Comparison of ENCODE assay signal across 20 cellular contexts in the genomic region with DNA sequence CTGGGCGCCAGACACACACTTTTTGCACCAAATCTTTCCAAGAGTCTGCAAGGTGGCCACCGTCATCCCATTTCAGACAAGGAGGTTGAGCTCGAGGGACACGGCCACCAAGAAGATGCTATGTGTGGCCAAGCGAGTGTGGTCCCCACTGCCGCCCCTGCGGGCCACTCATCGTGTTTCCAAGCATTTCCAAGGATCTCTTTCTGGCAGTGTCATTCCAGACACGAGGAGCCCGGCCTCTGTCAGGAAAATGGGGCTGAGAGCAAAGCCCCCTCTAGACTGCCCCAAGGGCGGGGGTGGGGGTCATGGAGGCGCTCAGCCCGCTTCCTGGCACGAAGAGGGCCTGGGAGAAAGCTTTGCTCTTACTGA. TPM values are rescaled to one million over a fixed set of nuclear protein-coding genes. Genes with fewer than 3 reads are reported as not detected.
DNase-seq lines count a peak whose midpoint lies in the region; ATAC-seq, FAIRE-seq and TF ChIP-seq lines count a peak whose summit lies in the region.
"Had no signal": no experiment of that assay in that cellular context is flagged by ENCODE, and none has a peak within 500 bp of the region (broad histone marks: within the 10 kb centered on the region; RNA-seq: fewer than 3 reads in every experiment).

No MANE protein-coding gene starts in this region.

- no peak for TF ChIP-seq POLR2A in GM12878 (IDR thresholded peaks at IDR 0.05; ENCODE audit: low read depth, low read length)

- H3K4me1 ChIP-seq in GM12878 (ENCODE audit: control insufficient read depth, insufficient read depth, low read length), result peaks cover 15% of the 10 kb centered on the region
- peaks cover 39 to 46% of the 10 kb centered on the region in 2 experiments for H3K4me1 ChIP-seq in trophoblast cell (ENCODE audit: control insufficient read depth in 1 of 2, insufficient read depth in 2 of 2, low read length in 2 of 2)

- H3K27ac ChIP-seq in RWPE1 (peak overlapping the region; percentile 75), GM12878 (ENCODE audit: control insufficient read depth, insufficient read depth) (no peak overlapping the region), trophoblast cell (ENCODE audit: low read depth, low read length) (no peak overlapping the region)
- H3K27ac ChIP-seq: Peyer's patch, SK-N-MC had no signal

- H3K79me1 ChIP-seq in trophoblast cell (ENCODE audit: low read length), result peaks cover 1% of the 10 kb centered on the region

- peaks cover 0 to 4% (median 1%) of the 10 kb centered on the region in 3 donors for H3K27me3 Mint-ChIP-seq in immature natural killer cell (ENCODE audit: low read depth in 3 of 3)
- H3K27me3 Mint-ChIP-seq: IgD-negative memory B cell had no signal

- no peak overlapping the region for H3K9ac ChIP-seq in GM12878 (ENCODE audit: control insufficient read depth, insufficient read depth, low read length)
- no peak overlapping the region for H3K9ac ChIP-seq in trophoblast cell (ENCODE audit: low read length)

- no peak for TF ChIP-seq CTCF in RWPE1 (conservative IDR thresholded peaks at IDR 0.05; ENCODE audit: low read depth)
- no peak for TF ChIP-seq CTCF in GM12878 (IDR thresholded peaks at IDR 0.05 in 2 of 3, conservative IDR thresholded peaks at IDR 0.05 in 1 of 3; ENCODE audit: control insufficient read depth in 2 of 3, extremely low read depth in 1 of 3, insufficient read depth in 1 of 3, low read depth in 3 of 3, low read length in 3 of 3)

- H3K27me3 ChIP-seq in GM12878 (replicated peaks in 1 of 2; ENCODE audit: control insufficient read depth in 2 of 2, insufficient read depth in 2 of 2, low read length in 1 of 2), result no peaks in the 10 kb centered on the region
- no peaks in the 10 kb centered on the region for H3K27me3 ChIP-seq in trophoblast cell (ENCODE audit: insufficient read depth, low read length)
- H3K27me3 ChIP-seq: Peyer's patch had no signal

- H4K12ac ChIP-seq in trophoblast cell (ENCODE audit: low read depth, low read length), result no peak overlapping the region

- H3K27ac Mint-ChIP-seq in immature natural killer cell, result no peak overlapping the region
- H3K27ac Mint-ChIP-seq: CD8-positive, alpha-beta T cell had no signal

- CTCF ChIA-PET in RWPE1 (lab: Yijun Ruan, JAX) (interaction anchor here (0.7 kb wide), 1 partner anchor 238 kb away, joined by 3 read pairs; no protein-coding TSS in a partner anchor), GM12878 (lab: Yijun Ruan, JAX) (interaction anchor here (0.7 to 3.5 kb wide), 2 partner anchors 12 kb away, joined by 3 to 12 read pairs; no protein-coding TSS in a partner anchor)

- H4K8ac ChIP-seq in trophoblast cell (ENCODE audit: low read depth, low read length), result no peak overlapping the region

- in situ Hi-C loops in GM12878 (cut with MboI), result no loop called here

- H3K79me2 ChIP-seq in GM12878 (ENCODE audit: control insufficient read depth, insufficient read depth, low read length) (peaks cover 87% of the 10 kb centered on the region), trophoblast cell (ENCODE audit: control insufficient read depth, insufficient read depth, low read length, poor library complexity) (peaks cover 76% of the 10 kb centered on the region)

- peak overlapping the region; percentile 93 for H3K4ac ChIP-seq in trophoblast cell (ENCODE audit: low read depth, low read length)

- peaks cover 4% of the 10 kb centered on the region; the same call in 1 of the 2 replicates for H4K20me1 ChIP-seq in GM12878 (ENCODE audit: control insufficient read depth, insufficient read depth)

- no peak overlapping the region for H3K14ac ChIP-seq in trophoblast cell (ENCODE audit: low read length)

- no peak overlapping the region for H2AK5ac ChIP-seq in trophoblast cell (ENCODE audit: low read length)

- no peak for FAIRE-seq in GM12878 (lab: Jason Lieb, UNC)
- FAIRE-seq: G401.6 had no signal

- H2BK12ac ChIP-seq in trophoblast cell (ENCODE audit: low read length), result no peak overlapping the region

- no peak overlapping the region for H2BK5ac ChIP-seq in trophoblast cell (ENCODE audit: low read depth, low read length, poor library complexity)

- no peak for ATAC-seq in GM12878
- ATAC-seq: CD8-positive, alpha-beta T cell; Right ventricle myocardium inferior had no signal

- H4K91ac ChIP-seq in trophoblast cell (ENCODE audit: low read depth, low read length), result no peak overlapping the region

- H3K36me3 Mint-ChIP-seq in immature natural killer cell, result no peaks in the 10 kb centered on the region
- H3K36me3 Mint-ChIP-seq: CD8-positive, alpha-beta T cell; IgD-negative memory B cell had no signal

- POLR2A ChIA-PET in RWPE1 (lab: Yijun Ruan, JAX; ENCODE audit: low non-redundant PET) (no interaction called here), GM12878 (lab: Charles Lee) (no interaction called here)

- SMC1A ChIA-PET in GM12878 (lab: Charles Lee; ENCODE audit: uncharacterized antibody, unreplicated experiment), result no interaction called here

- H3K36me3 ChIP-seq in GM12878 (ENCODE audit: control insufficient read depth in 2 of 2, insufficient read depth in 2 of 2, low read length in 1 of 2) (peaks cover 0 to 5% of the 10 kb centered on the region in 2 experiments; a peak in 3 of 4 replicates), trophoblast cell (ENCODE audit: control insufficient read depth in 1 of 2, insufficient read depth in 2 of 2, low read length in 2 of 2) (peaks cover 37 to 40% of the 10 kb centered on the region in 2 experiments)
- H3K36me3 ChIP-seq: Peyer's patch had no signal

- no peak for TF ChIP-seq RAD21 in GM12878 (IDR thresholded peaks at IDR 0.05; ENCODE audit: insufficient read depth, low read depth, low read length)

- H3K9me3 ChIP-seq in GM12878 (replicated peaks; ENCODE audit: control insufficient read depth, insufficient read depth, low read length), result no peaks in the 10 kb centered on the region
- H3K9me3 ChIP-seq in trophoblast cell (ENCODE audit: insufficient read depth, low read depth, low read length), result no peaks in the 10 kb centered on the region
- H3K9me3 ChIP-seq: Peyer's patch had no signal

- no peak for TF ChIP-seq EP300 in GM12878 (IDR thresholded peaks at IDR 0.05; ENCODE audit: borderline replicate concordance in 1 of 2, control insufficient read depth in 1 of 2, low read depth in 2 of 2, low read length in 2 of 2)

- H3K4me3 ChIP-seq in GM12878, result no peak overlapping the region
- no peak overlapping the region for H3K4me3 ChIP-seq in trophoblast cell (ENCODE audit: low read depth, low read length)
- H3K4me3 ChIP-seq: Peyer's patch, SK-N-MC had no signal

- no peaks in the 10 kb centered on the region for H3K4me1 Mint-ChIP-seq in immature natural killer cell

- no peak overlapping the region for H3K23ac ChIP-seq in trophoblast cell (ENCODE audit: low read length)

- no peak overlapping the region for H2BK120ac ChIP-seq in trophoblast cell (ENCODE audit: insufficient read depth, low read length, poor library complexity)

- H3K4me3 Mint-ChIP-seq in immature natural killer cell, result no peak overlapping the region
- H3K4me3 Mint-ChIP-seq: CD8-positive, alpha-beta T cell had no signal

- BruUV-seq in GM12878 (replicated peaks; lab: Mats Ljungman, UMichigan), result no TSS peak

- no peaks in the 10 kb centered on the region for H3K9me3 Mint-ChIP-seq in immature natural killer cell
- H3K9me3 Mint-ChIP-seq: CD8-positive, alpha-beta T cell; IgD-negative memory B cell had no signal

- H2AFZ ChIP-seq in GM12878 (ENCODE audit: control insufficient read depth, low read depth, low read length) (no peak overlapping the region), trophoblast cell (ENCODE audit: insufficient read depth, low read length, poor library complexity) (no peak overlapping the region)

- H3K4me2 ChIP-seq in GM12878 (ENCODE audit: control insufficient read depth, insufficient read depth) (0 out of 2 replicates have a peak overlapping the region, but pooled peaks have one; percentile 17), trophoblast cell (ENCODE audit: low read length) (no peak overlapping the region)

- intact Hi-C loops in GM12878 (cut with micrococcal nuclease; ENCODE audit: unreplicated experiment), result no loop called here

- WGBS in GM12878 (ENCODE audit: insufficient coverage, insufficient replicate concordance, low lambda C conversion rate, missing lambda C conversion rate), result 90% methylated on average over 14 of the region's 14 CpGs
- no CpG with 5 or more reads among the region's 14 CpGs for WGBS in trophoblast cell (ENCODE audit: extremely low coverage, insufficient coverage, insufficient read length)

- no peak overlapping the region for H3K18ac ChIP-seq in trophoblast cell (ENCODE audit: low read length)

- RAD21 ChIA-PET in GM12878 (lab: Charles Lee; ENCODE audit: unreplicated experiment), result no interaction called here

- no peak for DNase-seq in RWPE1 (ENCODE audit: low spot score)
- DNase-seq in GM12878 (ENCODE audit: low read depth, low spot score), result no peak
- DNase-seq in trophoblast cell, result no peak
- no peak for DNase-seq in activated CD4-positive, alpha-beta T cell treated with anti-CD3 and anti-CD28 coated beads, Interleukin-2, amount 50 U/mL, for 1 hour
- DNase-seq in immature natural killer cell, result no peak
- DNase-seq in SK-N-DZ (ENCODE audit: low spot score), result no peak
- DNase-seq in SW480 (ENCODE audit: low spot score), result no peak
- DNase-seq: C1 segment of cervical spinal cord; Calu3; CD8-positive, alpha-beta T cell; MV-4-11; NCI-H1694; NCI-H2081; NCI-H446; NCI-H526 had no signal

RNA-seq across cellular contexts. Expression of gene VAV2, which starts 10.6 kb away (rescaled TPM):
- 39.5 and 41.0 TPM in 2 replicates for total RNA-seq in GM12878 (2013; cell fraction: nucleolus; rRNA removed)
- total RNA-seq in GM12878 (2014; rRNA removed) (15.4 and 17.3 TPM in 2 replicates), GM12878 (2014; rRNA removed; fragmentation: Illumina TruSeq; extraction: Trizol) (17.8 and 18.1 TPM in 2 replicates), GM12878 (2021) (36.0 and 43.9 TPM in 2 replicates)
- polyA plus RNA-seq in GM12878 (2011; ENCODE audit: low read depth), result 11.0 TPM
- polyA plus RNA-seq in GM12878 (2011; rRNA removed) (9.7 and 13.3 TPM in 2 replicates), GM12878 (2014; fragmentation: Illumina TruSeq; extraction: Trizol) (16.1 and 23.6 TPM in 2 replicates), GM12878 (2014; fragmentation: Nextera tagmentation; extraction: Ambion mirVana) (under 1 TPM; 0.13 to 0.53 TPM), GM12878 (2014; rRNA removed) (26.7 and 30.9 TPM in 2 replicates), GM12878 (2016; fragmentation: Nextera tagmentation; extraction: Ambion mirVana) (10 to 100 TPM; 13.5 to 16.6 TPM), immature natural killer cell (under 1 TPM in 2 of 3 donors, not detected in 1; 0.12 to 0.28 TPM)
- polyA plus RNA-seq in GM12878 (2011; cell fraction: cytosol; rRNA removed), result 16.2 and 18.8 TPM in 2 replicates
- 37.5 and 42.0 TPM in 2 replicates for polyA plus RNA-seq in GM12878 (2011; cell fraction: nucleus; rRNA removed)
- 24.7 and 27.4 TPM in 2 replicates for polyA plus RNA-seq in GM12878 (2012)
- polyA minus RNA-seq in GM12878 (2011; rRNA and poly(A)+ RNA removed), result 21.4 and 32.6 TPM in 2 replicates
- 12.7 and 13.9 TPM in 2 replicates for polyA minus RNA-seq in GM12878 (2011; cell fraction: cytosol; rRNA and poly(A)+ RNA removed)
- 11.4 and 17.0 TPM in 2 replicates for polyA minus RNA-seq in GM12878 (2011; cell fraction: nucleus; rRNA and poly(A)+ RNA removed)
- 54.6 and 55.9 TPM in 2 replicates for polyA plus RNA-seq in trophoblast cell (2013)
- 17.8 and 20.2 TPM in 2 replicates for polyA plus RNA-seq in SK-N-DZ (2014; cell fraction: cytosol; rRNA removed)
- 36.3 and 41.4 TPM in 2 replicates for polyA plus RNA-seq in SK-N-DZ (2014; cell fraction: nucleus; rRNA removed)

RNA-seq across cellular contexts. Expression of gene BRD3OS, which starts 43.7 kb away (rescaled TPM):
- total RNA-seq in GM12878 (2013; cell fraction: nucleolus; rRNA removed), result 7.5 and 7.6 TPM in 2 replicates
- 11.5 and 12.4 TPM in 2 replicates for total RNA-seq in GM12878 (2014; rRNA removed)
- total RNA-seq in GM12878 (2014; rRNA removed; fragmentation: Illumina TruSeq; extraction: Trizol), result 5.4 and 6.3 TPM in 2 replicates
- total RNA-seq in GM12878 (2021), result 12.8 and 13.6 TPM in 2 replicates
- polyA plus RNA-seq in GM12878 (2011; ENCODE audit: low read depth), result 4.9 TPM
- 5.6 and 7.0 TPM in 2 replicates for polyA plus RNA-seq in GM12878 (2011; rRNA removed)
- polyA plus RNA-seq in GM12878 (2011; cell fraction: cytosol; rRNA removed), result 6.1 and 6.4 TPM in 2 replicates
- 5.9 and 7.8 TPM in 2 replicates for polyA plus RNA-seq in GM12878 (2011; cell fraction: nucleus; rRNA removed)
- 8.5 and 9.0 TPM in 2 replicates for polyA plus RNA-seq in GM12878 (2012)
- polyA plus RNA-seq in GM12878 (2014; fragmentation: Illumina TruSeq; extraction: Trizol), result 7.6 and 10.0 TPM in 2 replicates
- 1 to 10 TPM; 2.1 to 2.6 TPM for polyA plus RNA-seq in GM12878 (2014; fragmentation: Nextera tagmentation; extraction: Ambion mirVana)
- 12.7 and 12.9 TPM in 2 replicates for polyA plus RNA-seq in GM12878 (2014; rRNA removed)
- 10 to 100 TPM; 13.6 to 13.7 TPM for polyA plus RNA-seq in GM12878 (2016; fragmentation: Nextera tagmentation; extraction: Ambion mirVana)
- 2.2 and 6.0 TPM in 2 replicates for polyA minus RNA-seq in GM12878 (2011; rRNA and poly(A)+ RNA removed)
- polyA minus RNA-seq in GM12878 (2011; cell fraction: cytosol; rRNA and poly(A)+ RNA removed), result 2.3 and 3.2 TPM in 2 replicates
- 5.2 and 6.1 TPM in 2 replicates for polyA minus RNA-seq in GM12878 (2011; cell fraction: nucleus; rRNA and poly(A)+ RNA removed)
- polyA plus RNA-seq in trophoblast cell (2013), result 7.4 and 8.4 TPM in 2 replicates
- polyA plus RNA-seq in immature natural killer cell, result 10 to 100 TPM; 13.7 to 14.9 (median 13.8) TPM
- 14.3 and 16.5 TPM in 2 replicates for polyA plus RNA-seq in SK-N-DZ (2014; cell fraction: cytosol; rRNA removed)
- 8.1 and 14.4 TPM in 2 replicates for polyA plus RNA-seq in SK-N-DZ (2014; cell fraction: nucleus; rRNA removed)
